ENCODE assay signal across 19 cellular contexts in the genomic region with DNA sequence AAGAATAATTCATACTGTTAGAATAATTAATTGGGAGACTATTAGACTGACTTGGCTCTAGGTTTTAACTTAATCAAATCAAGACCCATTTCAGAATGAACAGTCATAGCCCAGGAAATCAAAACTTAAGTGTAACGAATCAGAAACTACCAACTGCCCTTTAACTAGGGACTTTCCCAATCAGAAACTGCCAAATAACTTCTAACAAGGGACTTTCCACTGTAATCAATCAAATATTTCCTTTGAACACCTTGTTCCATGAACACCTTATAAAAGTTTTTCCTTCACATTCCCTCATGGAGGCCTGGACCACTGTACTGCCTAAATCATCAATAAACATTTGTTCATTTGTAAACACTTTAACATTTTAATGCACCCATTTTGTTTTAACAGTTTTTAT.
"Had no signal": no experiment of that assay in that cellular context is flagged by ENCODE, and none has a peak within 500 bp of the region (broad histone marks: within the 10 kb centered on the region; RNA-seq: fewer than 3 reads in every experiment).

No MANE protein-coding gene starts in this region.

- H3K27ac ChIP-seq: dorsolateral prefrontal cortex, heart left ventricle, neutrophil, spleen, uterus had no signal

- H3K4me3 ChIP-seq: dorsolateral prefrontal cortex, heart left ventricle, spleen, uterus had no signal

- H3K36me3 ChIP-seq: heart left ventricle, neutrophil, spleen, uterus had no signal

- H3K27me3 ChIP-seq: dorsolateral prefrontal cortex, heart left ventricle, neutrophil, spleen, uterus had no signal

- DNase-seq: cortex of kidney; dorsolateral prefrontal cortex; effector memory CD4-positive, alpha-beta T cell; heart left ventricle; hippocampal formation; kidney glomerular epithelial cell; mammary epithelial cell; naive thymus-derived CD4-positive, alpha-beta T cell; nephron progenitor cell; posterior cingulate gyrus; spleen; stimulated activated CD4-positive, alpha-beta T cell treated with anti-CD3 and anti-CD28 coated beads, Interleukin-15, amount 100 ng/mL, for 24 hours; stimulated activated CD4-positive, alpha-beta T cell treated with anti-CD3 and anti-CD28 coated beads, Interleukin-1b, Interleukin-23, amount 100 ng/mL, for 48 hours; stimulated activated naive CD4-positive, alpha-beta T cell treated with Interleukin-2 at 50 U/mL for 16 hours; uterus had no signal

- ATAC-seq: esophagus mucosa; heart left ventricle; left lobe of liver; naive thymus-derived CD4-positive, alpha-beta T cell; sciatic nerve had no signal

- H3K4me1 ChIP-seq: heart left ventricle, spleen, uterus had no signal

- H3K9me3 ChIP-seq: neutrophil, uterus had no signal
